In the genomic region with DNA sequence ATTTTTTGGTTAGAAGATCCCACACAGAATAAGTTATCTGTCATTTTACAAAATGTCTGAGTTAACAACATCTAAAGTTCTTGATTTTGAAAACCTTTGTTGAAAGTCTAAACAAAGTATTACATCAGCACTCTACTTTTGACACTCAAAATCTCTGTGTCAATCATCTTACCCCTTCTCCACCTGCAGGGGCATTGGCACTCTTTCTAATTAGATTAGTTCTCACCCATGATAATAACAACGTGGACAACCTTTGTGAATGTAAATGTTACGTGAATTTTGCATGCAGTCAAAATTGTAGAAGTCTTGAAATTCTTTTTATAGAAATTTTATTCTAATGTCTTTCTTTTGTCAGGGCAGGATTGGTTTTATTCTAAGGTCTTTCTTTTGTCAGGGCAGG, we compare ENCODE assay signal across 10 cellular contexts. TPM values are rescaled to one million over a fixed set of nuclear protein-coding genes. Genes with fewer than 3 reads are reported as not detected.
"Had no signal": no experiment of that assay in that cellular context is flagged by ENCODE, and none has a peak within 500 bp of the region (broad histone marks: within the 10 kb centered on the region; RNA-seq: fewer than 3 reads in every experiment).

No MANE protein-coding gene starts in this region.

- ATAC-seq: GM23338, HCT116 had no signal

- H2AFZ ChIP-seq: GM23248, GM23338 had no signal

- H3K4me3 ChIP-seq: GM23248, GM23338 had no signal

- H3K9ac ChIP-seq: GM23248 had no signal

- H3K27ac ChIP-seq: GM23248 had no signal

- FAIRE-seq: H1, H54 had no signal

- DNase-seq: GM23248, GOT3, H7, H9, HCEC 1CT, HFFc6 had no signal

- H3K4me2 ChIP-seq: GM23338 had no signal

RNA-seq across cellular contexts. Expression of gene PPFIA2, which starts 33.5 kb away (rescaled TPM):
- total RNA-seq: GM23248, HFFc6 had no signal
- polyA plus RNA-seq: GM23248 had no signal
